ENCODE assay signal across 23 cellular contexts in genomic region chr16:48948911-48949310, GRCh38.
"Had no signal": no experiment of that assay in that cellular context is flagged by ENCODE, and none has a peak within 500 bp of the region (broad histone marks: within the 10 kb centered on the region; RNA-seq: fewer than 3 reads in every experiment).

No MANE protein-coding gene starts in this region.

- H3K27me3 ChIP-seq: colonic mucosa, esophagus squamous epithelium, foreskin keratinocyte, gastrocnemius medialis, gastroesophageal sphincter, heart left ventricle, heart right ventricle had no signal

- H3K9me3 Mint-ChIP-seq: dendritic cell treated with granulocyte-macrophage colony-stimulating factor and Interleukin-4, amounts not matched to agents 40 ng/mL and 50 ng/mL, for 4 days had no signal

- H3K27ac Mint-ChIP-seq: dendritic cell treated with granulocyte-macrophage colony-stimulating factor and Interleukin-4, amounts not matched to agents 40 ng/mL and 50 ng/mL, for 4 days; effector memory CD8-positive, alpha-beta T cell; endodermal cell had no signal

- H3K4me3 ChIP-seq: colonic mucosa, coronary artery, dorsolateral prefrontal cortex, esophagus muscularis mucosa, esophagus squamous epithelium, gastrocnemius medialis, gastroesophageal sphincter, heart left ventricle, heart right ventricle had no signal

- DNase-seq: colonic mucosa; cortex of kidney; dorsolateral prefrontal cortex; effector CD4-positive, alpha-beta T cell; effector CD8-positive, alpha-beta T cell; effector memory CD4-positive, alpha-beta T cell; effector memory CD8-positive, alpha-beta T cell; endodermal cell; erythroblast; esophagus squamous epithelium; foreskin melanocyte; gastrocnemius medialis; glutamatergic neuron; head of caudate nucleus; heart left ventricle; heart right ventricle had no signal

- H3K9me3 ChIP-seq: colonic mucosa, esophagus muscularis mucosa, esophagus squamous epithelium, gastrocnemius medialis, gastroesophageal sphincter, heart left ventricle, heart right ventricle had no signal

- H3K36me3 ChIP-seq: colonic mucosa, esophagus muscularis mucosa, esophagus squamous epithelium, gastrocnemius medialis, gastroesophageal sphincter, heart left ventricle, heart right ventricle had no signal

- H3K4me1 ChIP-seq: colonic mucosa, esophagus muscularis mucosa, esophagus squamous epithelium, gastrocnemius medialis, gastroesophageal sphincter had no signal

- H3K27me3 Mint-ChIP-seq: dendritic cell treated with granulocyte-macrophage colony-stimulating factor and Interleukin-4, amounts not matched to agents 40 ng/mL and 50 ng/mL, for 4 days; effector memory CD8-positive, alpha-beta T cell had no signal

- H3K27ac ChIP-seq: colonic mucosa, coronary artery, dorsolateral prefrontal cortex, epithelial cell of prostate, esophagus muscularis mucosa, esophagus squamous epithelium, foreskin keratinocyte, gastrocnemius medialis, gastroesophageal sphincter had no signal

- ATAC-seq: effector memory CD8-positive, alpha-beta T cell; esophagus mucosa; gastrocnemius medialis; gastroesophageal sphincter; heart left ventricle; heart right ventricle had no signal

- H3K4me3 Mint-ChIP-seq: dendritic cell treated with granulocyte-macrophage colony-stimulating factor and Interleukin-4, amounts not matched to agents 40 ng/mL and 50 ng/mL, for 4 days; effector memory CD8-positive, alpha-beta T cell; endodermal cell had no signal
